Comparison of ENCODE assay signal across 18 cellular contexts in the genomic region with DNA sequence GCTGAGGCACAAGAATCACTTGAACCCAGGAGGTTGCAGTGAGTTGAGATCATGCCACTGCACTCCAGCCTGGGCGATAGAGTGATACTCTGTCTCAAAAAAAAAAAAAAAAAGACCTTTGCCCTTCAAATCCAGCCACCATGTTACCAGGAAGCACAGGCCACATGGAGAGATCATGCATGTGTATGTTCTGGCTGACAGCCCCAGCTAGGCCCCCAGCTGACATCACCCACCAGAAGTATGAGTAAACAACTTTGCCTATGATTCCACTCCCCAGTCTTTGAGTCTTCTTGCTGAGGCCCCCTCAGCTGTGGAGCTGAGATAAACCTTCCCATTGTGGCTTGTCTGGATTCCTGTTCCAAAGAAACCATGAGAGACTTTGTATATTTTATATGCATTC. TPM values are rescaled to one million over a fixed set of nuclear protein-coding genes. Genes with fewer than 3 reads are reported as not detected.
DNase-seq lines count a peak whose midpoint lies in the region; ATAC-seq and TF ChIP-seq lines count a peak whose summit lies in the region.
"Had no signal": no experiment of that assay in that cellular context is flagged by ENCODE, and none has a peak within 500 bp of the region (broad histone marks: within the 10 kb centered on the region; RNA-seq: fewer than 3 reads in every experiment).

No MANE protein-coding gene starts in this region.

- no peaks in the 10 kb centered on the region for H3K27me3 ChIP-seq in naive thymus-derived CD4-positive, alpha-beta T cell (ENCODE audit: control insufficient read depth in 2 of 2, insufficient read depth in 2 of 2, low read length in 2 of 2)
- H3K27me3 ChIP-seq in ascending aorta: no peaks in the 10 kb centered on the region
- H3K27me3 ChIP-seq: BLaER1 treated with 17β-estradiol and CSF1 and Interleukin-3, amounts not matched to agents 10 nM and 100 nM; upper lobe of right lung had no signal

- H3K4me3 Mint-ChIP-seq in activated naive CD8-positive, alpha-beta T cell treated with anti-CD3 and anti-CD28 coated beads, Interleukin-2, amount 10 ng/mL, durations not matched to agents 7 days and 5 days: no peak overlapping the region
- H3K4me3 Mint-ChIP-seq in naive thymus-derived CD4-positive, alpha-beta T cell: peak overlapping the region in 1 of 10 donors; percentile 51

- peaks cover 16% of the 10 kb centered on the region for H3K4me1 Mint-ChIP-seq in activated naive CD8-positive, alpha-beta T cell treated with anti-CD3 and anti-CD28 coated beads, Interleukin-2, amount 10 ng/mL, durations not matched to agents 7 days and 5 days
- H3K4me1 Mint-ChIP-seq in naive thymus-derived CD4-positive, alpha-beta T cell: peaks cover 7 to 22% (median 18%) of the 10 kb centered on the region in 7 donors

- intact Hi-C loops in naive thymus-derived CD4-positive, alpha-beta T cell (cut with micrococcal nuclease): loop anchor here in 1 of 2 donors (5.0 to 10.0 kb wide), 6 partner anchors 37 to 1940 kb away; a partner anchor contains a TSS
- intact Hi-C loops in head of caudate nucleus (cut with DNase I): no loop called here
- intact Hi-C loops in ascending aorta (cut with DNase I): loop anchor here (5.0 kb wide), 3 partner anchors 92 to 217 kb away; a partner anchor contains a TSS

- POLR2A ChIA-PET in activated naive CD8-positive, alpha-beta T cell treated with anti-CD3 and anti-CD28 coated beads, Interleukin-2, amount 10 ng/mL, durations not matched to agents 7 days and 5 days (lab: Charles Lee): interaction anchor here (0.7 to 1.7 kb wide), 4 partner anchors 10 to 709 kb away, joined by 3 to 6 read pairs (median 4); no protein-coding TSS in a partner anchor
- POLR2A ChIA-PET in naive thymus-derived CD4-positive, alpha-beta T cell (lab: Charles Lee): interaction anchor here (0.7 to 1.0 kb wide), 3 partner anchors 23 to 1360 kb away, joined by 4 to 5 read pairs (median 4); no protein-coding TSS in a partner anchor

- peaks cover 3% of the 10 kb centered on the region for H3K36me3 Mint-ChIP-seq in activated naive CD8-positive, alpha-beta T cell treated with anti-CD3 and anti-CD28 coated beads, Interleukin-2, amount 10 ng/mL, durations not matched to agents 7 days and 5 days
- H3K36me3 Mint-ChIP-seq in naive thymus-derived CD4-positive, alpha-beta T cell: peaks cover 0 to 8% (median 4%) of the 10 kb centered on the region in 5 donors

- no peaks in the 10 kb centered on the region for H3K9me3 Mint-ChIP-seq in activated naive CD8-positive, alpha-beta T cell treated with anti-CD3 and anti-CD28 coated beads, Interleukin-2, amount 10 ng/mL, durations not matched to agents 7 days and 5 days
- H3K9me3 Mint-ChIP-seq in naive thymus-derived CD4-positive, alpha-beta T cell: peaks cover 0 to 2% (median 0%) of the 10 kb centered on the region in 11 donors
- H3K9me3 Mint-ChIP-seq: stimulated activated naive CD8-positive, alpha-beta T cell treated with anti-CD3 and anti-CD28 coated beads, Interleukin-15, amount 100 ng/mL, for 72 hours had no signal

- no peaks in the 10 kb centered on the region for H3K27me3 Mint-ChIP-seq in activated naive CD8-positive, alpha-beta T cell treated with anti-CD3 and anti-CD28 coated beads, Interleukin-2, amount 10 ng/mL, durations not matched to agents 7 days and 5 days
- H3K27me3 Mint-ChIP-seq in naive thymus-derived CD4-positive, alpha-beta T cell: no peaks in the 10 kb centered on the region
- H3K27me3 Mint-ChIP-seq: stimulated activated naive CD8-positive, alpha-beta T cell treated with anti-CD3 and anti-CD28 coated beads, Interleukin-15, amount 100 ng/mL, for 72 hours had no signal

- peaks cover 5 to 10% of the 10 kb centered on the region in 2 donors for H3K4me1 ChIP-seq in naive thymus-derived CD4-positive, alpha-beta T cell (ENCODE audit: control insufficient read depth in 2 of 2, insufficient read depth in 2 of 2, low read length in 2 of 2)
- H3K4me1 ChIP-seq in ascending aorta: peaks cover 0 to 4% of the 10 kb centered on the region in 2 donors

- H3K36me3 ChIP-seq in naive thymus-derived CD4-positive, alpha-beta T cell (ENCODE audit: control insufficient read depth in 2 of 3, insufficient read depth in 3 of 3, low read length in 3 of 3): peaks cover 0 to 9% (median 0%) of the 10 kb centered on the region in 3 experiments
- no peaks in the 10 kb centered on the region for H3K36me3 ChIP-seq in ascending aorta
- H3K36me3 ChIP-seq: BLaER1 treated with 17β-estradiol and CSF1 and Interleukin-3, amounts not matched to agents 10 nM and 100 nM; upper lobe of right lung had no signal

- no peak for TF ChIP-seq CTCF in ascending aorta (IDR thresholded peaks at IDR 0.05)

- no peaks in the 10 kb centered on the region for H3K9me3 ChIP-seq in naive thymus-derived CD4-positive, alpha-beta T cell (ENCODE audit: control insufficient read depth in 2 of 3, low read length in 3 of 3)
- H3K9me3 ChIP-seq in ascending aorta: no peaks in the 10 kb centered on the region
- H3K9me3 ChIP-seq: A549; BLaER1 treated with 17β-estradiol and CSF1 and Interleukin-3, amounts not matched to agents 10 nM and 100 nM; upper lobe of right lung had no signal

- CTCF ChIA-PET in naive thymus-derived CD4-positive, alpha-beta T cell (lab: Charles Lee): interaction anchor here (0.9 kb wide), 1 partner anchor 16 kb away, joined by 5 read pairs; no protein-coding TSS in a partner anchor

- DNase-seq in activated CD4-positive, alpha-beta T cell treated with anti-CD3 and anti-CD28 coated beads for 48 hours: peak; percentile 43
- DNase-seq in activated CD4-positive, alpha-beta T cell treated with anti-CD3 and anti-CD28 coated beads, Interleukin-2, amount 50 U/mL, for 1 hour: no peak
- DNase-seq in ELR (ENCODE audit: low read depth) (peak; percentile 19), head of caudate nucleus (no peak), ascending aorta (ENCODE audit: low spot score in 2 of 2) (no peak), RPMI8226 (no peak)
- peak; percentile 10 for DNase-seq in activated naive CD8-positive, alpha-beta T cell treated with anti-CD3 and anti-CD28 coated beads, Interleukin-2, amount 10 ng/mL, durations not matched to agents 7 days and 5 days
- no peak for DNase-seq in naive thymus-derived CD4-positive, alpha-beta T cell
- DNase-seq: activated CD4-positive, alpha-beta T cell treated with anti-CD3 and anti-CD28 coated beads for 4 hours; anterior cingulate cortex; mesendoderm; NCI-H1105 treated with DMSO at 0.1 percent for 48 hours; NCI-H69; T1000 had no signal

- no peak overlapping the region for H3K4me3 ChIP-seq in naive thymus-derived CD4-positive, alpha-beta T cell (ENCODE audit: low read length)
- no peak overlapping the region for H3K4me3 ChIP-seq in ascending aorta
- H3K4me3 ChIP-seq: A549; BLaER1 treated with 17β-estradiol and CSF1 and Interleukin-3, amounts not matched to agents 10 nM and 100 nM; upper lobe of right lung had no signal

- peak overlapping the region; percentile 45 for H3K27ac Mint-ChIP-seq in activated naive CD8-positive, alpha-beta T cell treated with anti-CD3 and anti-CD28 coated beads, Interleukin-2, amount 10 ng/mL, durations not matched to agents 7 days and 5 days
- peak overlapping the region in 7 of 9 donors; percentile 2 to 82 (median 62) for H3K27ac Mint-ChIP-seq in naive thymus-derived CD4-positive, alpha-beta T cell

- ATAC-seq in activated naive CD8-positive, alpha-beta T cell treated with anti-CD3 and anti-CD28 coated beads, Interleukin-2, amount 10 ng/mL, durations not matched to agents 7 days and 5 days (ENCODE audit: low read depth): no peak
- no peak for ATAC-seq in naive thymus-derived CD4-positive, alpha-beta T cell
- ATAC-seq: A549; stimulated activated naive CD8-positive, alpha-beta T cell treated with anti-CD3 and anti-CD28 coated beads, Interleukin-15, amount 100 ng/mL, for 72 hours; upper lobe of right lung had no signal

- H3K27ac ChIP-seq in naive thymus-derived CD4-positive, alpha-beta T cell (ENCODE audit: low read depth, low read length): no peak overlapping the region
- H3K27ac ChIP-seq in ascending aorta: no peak overlapping the region
- H3K27ac ChIP-seq: A549; BLaER1 treated with 17β-estradiol and CSF1 and Interleukin-3, amounts not matched to agents 10 nM and 100 nM; upper lobe of right lung had no signal

RNA-seq across cellular contexts. Expression of a gene that starts 3.3 kb away (rescaled TPM):
- 100 to 1,000 TPM; 108 to 118 TPM for total RNA-seq in activated naive CD8-positive, alpha-beta T cell treated with anti-CD3 and anti-CD28 coated beads, Interleukin-2, amount 10 ng/mL, durations not matched to agents 7 days and 5 days
- total RNA-seq in naive thymus-derived CD4-positive, alpha-beta T cell: 100 to 1,000 TPM; 103 to 189 (median 150) TPM
- 100 to 1,000 TPM; 111 to 114 TPM for polyA plus RNA-seq in naive thymus-derived CD4-positive, alpha-beta T cell
- total RNA-seq in ascending aorta: 82.3 TPM

RNA-seq across cellular contexts. Expression of a gene that starts 16.6 kb away (rescaled TPM):
- 10 to 100 TPM; 27.5 to 28.3 TPM for total RNA-seq in activated naive CD8-positive, alpha-beta T cell treated with anti-CD3 and anti-CD28 coated beads, Interleukin-2, amount 10 ng/mL, durations not matched to agents 7 days and 5 days
- 10 to 100 TPM in 4 of 5 experiments, 1 to 10 TPM in 1; 6.6 to 27.3 (median 12.8) TPM for total RNA-seq in naive thymus-derived CD4-positive, alpha-beta T cell
- 10 to 100 TPM; 15.7 to 19.4 TPM for polyA plus RNA-seq in naive thymus-derived CD4-positive, alpha-beta T cell
- total RNA-seq in ascending aorta: 14.4 TPM

Comparison
In these comparisons a context has a peak if more than half of its experiments do, and no peak if none do; other contexts are left out.
1. DNase-seq: peak in activated CD4-positive, alpha-beta T cell treated with anti-CD3 and anti-CD28 coated beads for 48 hours (single experiment), ELR (single experiment) and activated naive CD8-positive, alpha-beta T cell treated with anti-CD3 and anti-CD28 coated beads, Interleukin-2, amount 10 ng/mL, durations not matched to agents 7 days and 5 days (single experiment); none in activated CD4-positive, alpha-beta T cell treated with anti-CD3 and anti-CD28 coated beads, Interleukin-2, amount 50 U/mL, for 1 hour (single experiment), naive thymus-derived CD4-positive, alpha-beta T cell (0 of 9), head of caudate nucleus (0 of 42), ascending aorta (0 of 2) and RPMI8226 (single experiment).